ENCODE assay signal across 1 cellular context in genomic region chr2:64730551-64731305, GRCh38.
TF ChIP-seq lines count a peak whose summit lies in the region.

No MANE protein-coding gene starts in this region.

TF ChIP-seq in HepG2, 621 proteins besides CTCF, POLR2A, EP300 and RAD21 (continued from another document and continues in another):
- TF ChIP-seq ZBTB40 (IDR thresholded peaks at IDR 0.05): no peak
- peak; percentile 87 for TF ChIP-seq ZBTB40 (CRISPR knock-in tag; IDR thresholded peaks at IDR 0.05)
- peak; percentile 87; the same call in 1 of the 2 replicates for TF ChIP-seq ARID4A (CRISPR knock-in tag; IDR thresholded peaks at IDR 0.05; ENCODE audit: borderline replicate concordance)
- TF ChIP-seq SYNCRIP (IDR thresholded peaks at IDR 0.05; ENCODE audit: insufficient read depth, low read depth, low read length): no peak
- TF ChIP-seq MIER2 (CRISPR knock-in tag; IDR thresholded peaks at IDR 0.05): 0 out of 2 replicates have a peak, but pooled peaks have one; percentile 69
- peak; percentile 92 for TF ChIP-seq ZNF629 (CRISPR knock-in tag; conservative IDR thresholded peaks at IDR 0.05)
- TF ChIP-seq ZFX (CRISPR knock-in tag; IDR thresholded peaks at IDR 0.05; ENCODE audit: low read depth): peak; percentile 58; the same call in 1 of the 2 replicates
- peak; percentile 74; the same call in 1 of the 2 replicates for TF ChIP-seq MEIS1 (CRISPR knock-in tag; IDR thresholded peaks at IDR 0.05; ENCODE audit: borderline replicate concordance)
- peak; percentile 45 for TF ChIP-seq ZFP91 (CRISPR knock-in tag; IDR thresholded peaks at IDR 0.05; ENCODE audit: borderline replicate concordance)
- TF ChIP-seq DMAP1 (CRISPR knock-in tag; IDR thresholded peaks at IDR 0.05): peak; percentile 82
- peak; percentile 98 for TF ChIP-seq JUN (CRISPR knock-in tag; IDR thresholded peaks at IDR 0.05)
- TF ChIP-seq SNAPC2 (CRISPR knock-in tag; IDR thresholded peaks at IDR 0.05): peak; percentile 72; the same call in 1 of the 2 replicates
- peak; percentile 96; the same call in 1 of the 2 replicates for TF ChIP-seq ZNF292 (CRISPR knock-in tag; IDR thresholded peaks at IDR 0.05; ENCODE audit: borderline replicate concordance, low read depth)
- TF ChIP-seq ZMYM3 (CRISPR knock-in tag; IDR thresholded peaks at IDR 0.05): peak; percentile 84
- TF ChIP-seq MYC (CRISPR knock-in tag; IDR thresholded peaks at IDR 0.05; ENCODE audit: borderline replicate concordance): peak; percentile 83
- peak; percentile 69; the same call in 1 of the 2 replicates for TF ChIP-seq THRA (CRISPR knock-in tag; IDR thresholded peaks at IDR 0.05; ENCODE audit: borderline replicate concordance)
- peak; percentile 76; the same call in 1 of the 2 replicates for TF ChIP-seq ZBTB33 (CRISPR knock-in tag; IDR thresholded peaks at IDR 0.05)
- TF ChIP-seq ARID2 (CRISPR knock-in tag; IDR thresholded peaks at IDR 0.05; ENCODE audit: borderline replicate concordance): no peak
- TF ChIP-seq ATRX (CRISPR knock-in tag; IDR thresholded peaks at IDR 0.05; ENCODE audit: borderline replicate concordance): no peak
- no peak for TF ChIP-seq ZNF513 (CRISPR knock-in tag; conservative IDR thresholded peaks at IDR 0.05)
- TF ChIP-seq BHLHE40 (IDR thresholded peaks at IDR 0.05; ENCODE audit: low read length): peak; percentile 100
- TF ChIP-seq ATF7-NPFF (CRISPR knock-in tag; IDR thresholded peaks at IDR 0.05; ENCODE audit: low read depth): peak; percentile 73; the same call in 1 of the 2 replicates
- TF ChIP-seq ZNF264 (CRISPR knock-in tag; IDR thresholded peaks at IDR 0.05): peak; percentile 77; the same call in 1 of the 2 replicates
- peak; percentile 78; the same call in 1 of the 2 replicates for TF ChIP-seq SPEN (CRISPR knock-in tag; IDR thresholded peaks at IDR 0.05; ENCODE audit: low read depth)
- TF ChIP-seq ZNF510 (CRISPR knock-in tag; IDR thresholded peaks at IDR 0.05; ENCODE audit: low read depth): 0 out of 2 replicates have a peak, but pooled peaks have one; percentile 64
- peak; percentile 75 for TF ChIP-seq ZNF317 (CRISPR knock-in tag; IDR thresholded peaks at IDR 0.05)
- TF ChIP-seq ONECUT2 (CRISPR knock-in tag; IDR thresholded peaks at IDR 0.05): peak; percentile 62
- peak; percentile 97 for TF ChIP-seq FOXC1 (CRISPR knock-in tag; IDR thresholded peaks at IDR 0.05; ENCODE audit: borderline replicate concordance)
- no peak; the same call in 1 of the 2 replicates for TF ChIP-seq MTF2 (CRISPR knock-in tag; IDR thresholded peaks at IDR 0.05; ENCODE audit: borderline replicate concordance)
- TF ChIP-seq HNF1B (CRISPR knock-in tag; IDR thresholded peaks at IDR 0.05): peak; percentile 86
- peak; percentile 32 for TF ChIP-seq CCAR2 (optimal IDR thresholded peaks at IDR 0.05; ENCODE audit: low read depth, low read length)
- TF ChIP-seq HDAC2 (CRISPR knock-in tag; IDR thresholded peaks at IDR 0.05): peak; percentile 96
- peak; percentile 88 for TF ChIP-seq NCOA2 (CRISPR knock-in tag; IDR thresholded peaks at IDR 0.05)
- TF ChIP-seq ZBTB34 (CRISPR knock-in tag; IDR thresholded peaks at IDR 0.05): peak; percentile 85
